Comparison of ENCODE assay signal across 24 cellular contexts in genomic region chr1:230366504-230366915, GRCh38. TPM values are rescaled to one million over a fixed set of nuclear protein-coding genes. Genes with fewer than 3 reads are reported as not detected.
"Had no signal": no experiment of that assay in that cellular context is flagged by ENCODE, and none has a peak within 500 bp of the region (broad histone marks: within the 10 kb centered on the region; RNA-seq: fewer than 3 reads in every experiment).

No MANE protein-coding gene starts in this region.

- H3K36me3 ChIP-seq: breast epithelium, left lung, neural progenitor cell, thyroid gland, upper lobe of right lung had no signal

- H3K27me3 ChIP-seq: hepatocyte, left lung, neural progenitor cell, thyroid gland, upper lobe of right lung had no signal

- ATAC-seq: activated T-cell treated with anti-CD3 and anti-CD28 coated beads, Interleukin-2, amount 50 U/mL, for 4 hours; effector memory CD8-positive, alpha-beta T cell; esophagus mucosa; left lung; naive thymus-derived CD8-positive, alpha-beta T cell; stimulated activated naive CD8-positive, alpha-beta T cell treated with anti-CD3 and anti-CD28 coated beads, Interleukin-15, Interleukin-2, amounts not matched to agents 100 U/mL and 50 U/mL, for 24 hours; upper lobe of right lung had no signal

- DNase-seq: activated CD4-positive, alpha-beta T cell treated with anti-CD3 and anti-CD28 coated beads for 1 hour; activated CD4-positive, alpha-beta T cell treated with anti-CD3 and anti-CD28 coated beads, Interleukin-2, amount 50 U/mL, for 1 hour; activated CD8-positive, alpha-beta memory T cell treated with anti-CD3 and anti-CD28 coated beads for 24 hours; activated CD8-positive, alpha-beta memory T cell treated with anti-CD3 and anti-CD28 coated beads, Interleukin-2, amount 50 U/mL, for 48 hours; activated naive CD4-positive, alpha-beta T cell; activated naive CD8-positive, alpha-beta T cell treated with anti-CD3 and anti-CD28 coated beads for 36 hours; activated T-cell treated with anti-CD3 and anti-CD28 coated beads, Interleukin-2, amount 50 U/mL, for 4 hours; effector memory CD8-positive, alpha-beta T cell; foreskin melanocyte; glutamatergic neuron; immature natural killer cell; left lung; mammary epithelial cell; naive thymus-derived CD8-positive, alpha-beta T cell; stimulated activated CD4-positive, alpha-beta T cell treated with anti-CD3 and anti-CD28 coated beads, Interleukin-4, amount 100 ng/mL, for 4 hours; stimulated activated naive CD8-positive, alpha-beta T cell treated with anti-CD3 and anti-CD28 coated beads, Interleukin-15, Interleukin-2, amounts not matched to agents 100 U/mL and 50 U/mL, for 24 hours; thyroid gland; upper lobe of right lung had no signal

- H3K9me3 ChIP-seq: breast epithelium, left lung, thyroid gland, upper lobe of right lung had no signal

- H3K4me1 ChIP-seq: breast epithelium, left lung, neural progenitor cell, upper lobe of right lung had no signal

- H3K4me3 ChIP-seq: breast epithelium, hepatocyte, left lung, neural progenitor cell, thyroid gland, upper lobe of right lung had no signal

- H3K27ac ChIP-seq: breast epithelium, hepatocyte, left lung, neural progenitor cell, thyroid gland, upper lobe of right lung had no signal

RNA-seq across cellular contexts. Expression of gene PGBD5, which starts 59.6 kb away (rescaled TPM):
- total RNA-seq: activated naive CD8-positive, alpha-beta T cell treated with anti-CD3 and anti-CD28 coated beads for 36 hours; activated T-helper 2 cell treated with anti-CD3 and anti-CD28 coated beads, Interferon-gamma antibody, Interleukin-2, Interleukin-4, amounts not matched to agents 10 μg/mL and 5 μg/mL and 100 μg/mL, durations not matched to agents 14 hours and 24 hours and 36 hours; endothelial cell of umbilical vein; naive thymus-derived CD8-positive, alpha-beta T cell had no signal
